Comparison of ENCODE assay signal across 8 cellular contexts in genomic region chr10:130190737-130191115, GRCh38. TPM values are rescaled to one million over a fixed set of nuclear protein-coding genes. Genes with fewer than 3 reads are reported as not detected.
A peak's percentile ranks its signal among the peaks of the same experiment; 100 is the strongest.
DNase-seq lines count a peak whose midpoint lies in the region; ATAC-seq and TF ChIP-seq lines count a peak whose summit lies in the region.

No MANE protein-coding gene starts in this region.

- ATAC-seq in left colon (peak; percentile 25), GM19035 (IDR thresholded peaks at IDR 0.05; ENCODE audit: unreplicated experiment) (no peak)

- no peak for DNase-seq in cardiac fibroblast (ENCODE audit: low read depth in 2 of 2)
- peak in 1 of 2 donors; percentile 30 for DNase-seq in left colon
- no peak for DNase-seq in COR-L47 (lab: John Stamatoyannopoulos, UW)
- no peak for DNase-seq in NCI-H1417 treated with DMSO at 0.1 percent for 48 hours (lab: John Stamatoyannopoulos, UW)
- no peak for DNase-seq in OCI-LY7 (ENCODE audit: low spot score)

- POLR2A ChIA-PET in HEK293 (lab: Yijun Ruan, JAX) (no interaction called here), OCI-LY7 (lab: Charles Lee) (interaction anchor here (0.6 to 0.7 kb wide), 2 partner anchors 13 to 24 kb away, joined by 3 to 4 read pairs; no protein-coding TSS in a partner anchor)

- TF ChIP-seq CTCF in HEK293 (tag by site-specific recombination; IDR thresholded peaks at IDR 0.05) (no peak), cardiac fibroblast (IDR thresholded peaks at IDR 0.05; ENCODE audit: low read depth, low read length) (no peak), OCI-LY7 (conservative IDR thresholded peaks at IDR 0.05; ENCODE audit: low read length) (no peak)

- no peaks in the 10 kb centered on the region for H3K79me2 ChIP-seq in OCI-LY7 (ENCODE audit: insufficient read depth, low read depth, low read length)

- peaks cover 5 to 7% of the 10 kb centered on the region in 2 donors for H3K27me3 ChIP-seq in stomach smooth muscle (ENCODE audit: control insufficient read depth in 1 of 2, insufficient read depth in 2 of 2, low read length in 2 of 2)

- no peaks in the 10 kb centered on the region for H3K9me2 ChIP-seq in OCI-LY7 (ENCODE audit: insufficient read depth, low read length)

- H3K4me2 ChIP-seq in OCI-LY7 (ENCODE audit: low read length), result no peak overlapping the region

- H3K4me1 ChIP-seq in HEK293 (ENCODE audit: control insufficient read depth, insufficient read depth, low read length) (peaks cover 3% of the 10 kb centered on the region; the same call in 1 of the 2 replicates), stomach smooth muscle (ENCODE audit: control insufficient read depth, insufficient read depth, low read length) (peaks cover 12% of the 10 kb centered on the region), OCI-LY7 (ENCODE audit: insufficient read depth, low read length, poor library complexity, severe bottlenecking) (no peaks in the 10 kb centered on the region)

- BruUV-seq in OCI-LY7 (replicated peaks; lab: Mats Ljungman, UMichigan), result no TSS peak

- H3K9ac ChIP-seq in stomach smooth muscle (ENCODE audit: low read length in 2 of 2), result peak overlapping the region in 1 of 2 donors; percentile 42

- H3K36me3 ChIP-seq in HEK293 (ENCODE audit: control insufficient read depth in 2 of 2, insufficient read depth in 1 of 2, low read length in 2 of 2) (peaks cover 0 to 22% of the 10 kb centered on the region in 2 experiments; a peak in 1 of 3 replicates), stomach smooth muscle (ENCODE audit: control insufficient read depth in 2 of 2, insufficient read depth in 2 of 2, low read length in 2 of 2) (peaks cover 2 to 4% of the 10 kb centered on the region in 2 donors), OCI-LY7 (ENCODE audit: insufficient read depth, low read length) (peaks cover 1% of the 10 kb centered on the region; the same call in 1 of the 2 replicates)

- intact Hi-C loops in left colon (cut with DNase I, micrococcal nuclease), result no loop called here
- intact Hi-C loops in OCI-LY7 (cut with micrococcal nuclease; ENCODE audit: unreplicated experiment), result loop anchor here (5.0 kb wide), 1 partner anchor 1687 kb away; no protein-coding TSS in a partner anchor

- H3K27ac ChIP-seq in HEK293 (ENCODE audit: extremely low read depth, low read depth, low read length) (peak overlapping the region; percentile 64; the same call in 1 of the 2 replicates), stomach smooth muscle (ENCODE audit: low read length) (no peak overlapping the region), OCI-LY7 (ENCODE audit: low read depth, low read length, poor library complexity, severe bottlenecking) (no peak overlapping the region)

- H4K20me1 ChIP-seq in OCI-LY7 (ENCODE audit: insufficient read depth, low read length), result no peaks in the 10 kb centered on the region; the same call in 1 of the 2 replicates

- CTCF ChIA-PET in HEK293 (lab: Yijun Ruan, JAX), result interaction anchor here (0.6 to 1.8 kb wide), 9 partner anchors 13 to 1684 kb away, joined by 3 to 10 read pairs (median 3); no protein-coding TSS in a partner anchor
- CTCF ChIA-PET in OCI-LY7 (lab: Charles Lee; ENCODE audit: unreplicated experiment), result no interaction called here

- H3K4me3 ChIP-seq in HEK293 (ENCODE audit: low read depth, low read length) (no peak overlapping the region; the same call in 1 of the 2 replicates), cardiac fibroblast (replicated peaks in 1 of 2; ENCODE audit: low read depth in 2 of 2, low read length in 2 of 2) (peak overlapping the region; percentile 42 to 58), stomach smooth muscle (ENCODE audit: low read length in 2 of 2) (peak overlapping the region; percentile 46 to 79), OCI-LY7 (ENCODE audit: low read depth, low read length, poor library complexity, severe bottlenecking) (no peak overlapping the region)

- H3K9me3 ChIP-seq in HEK293 (ENCODE audit: control insufficient read depth, insufficient read depth, low read depth, low read length) (no peaks in the 10 kb centered on the region), stomach smooth muscle (ENCODE audit: control insufficient read depth in 2 of 2, low read length in 2 of 2) (no peaks in the 10 kb centered on the region), OCI-LY7 (ENCODE audit: low read length) (no peaks in the 10 kb centered on the region)

- H2AFZ ChIP-seq in OCI-LY7 (ENCODE audit: low read length), result no peak overlapping the region

TF ChIP-seq in HEK293, 187 proteins besides CTCF, POLR2A, EP300 and RAD21 (continues in another document):
- TF ChIP-seq ZNF76 (tag by site-specific recombination; IDR thresholded peaks at IDR 0.05; ENCODE audit: borderline replicate concordance, low read depth), result no peak
- TF ChIP-seq ZNF449 (tag by site-specific recombination; IDR thresholded peaks at IDR 0.05), result no peak
- TF ChIP-seq INSM2 (tag by site-specific recombination; IDR thresholded peaks at IDR 0.05), result no peak
- TF ChIP-seq ZNF580 (tag by site-specific recombination; IDR thresholded peaks at IDR 0.05), result no peak
- TF ChIP-seq ZNF324 (tag by site-specific recombination; IDR thresholded peaks at IDR 0.05), result no peak
- TF ChIP-seq ZNF37A (tag by site-specific recombination; IDR thresholded peaks at IDR 0.05), result no peak
- no peak for TF ChIP-seq ZNF10 (tag by site-specific recombination; IDR thresholded peaks at IDR 0.05)
- TF ChIP-seq ZNF837 (tag by site-specific recombination; IDR thresholded peaks at IDR 0.05), result no peak
- no peak for TF ChIP-seq WT1 (tag by site-specific recombination; IDR thresholded peaks at IDR 0.05)
- TF ChIP-seq ZNF830 (tag by site-specific recombination; IDR thresholded peaks at IDR 0.05; ENCODE audit: low read depth), result no peak
- TF ChIP-seq ZSCAN5A (tag by site-specific recombination; IDR thresholded peaks at IDR 0.05), result no peak
- no peak for TF ChIP-seq ZBTB49 (tag by site-specific recombination; IDR thresholded peaks at IDR 0.05; ENCODE audit: low read depth)
- TF ChIP-seq ZBTB8A (tag by site-specific recombination; IDR thresholded peaks at IDR 0.05), result no peak

RNA-seq across cellular contexts. Expression of gene GLRX3, which starts 54.5 kb away (rescaled TPM):
- total RNA-seq in left colon (10 to 100 TPM; 51.1 to 54.6 TPM), OCI-LY7 (2022) (110 and 117 TPM in 2 replicates)
- 60.4 and 83.2 TPM in 2 replicates for total RNA-seq in OCI-LY7 (2014; rRNA removed; shearing (Covaris generic))

Comparison
In these comparisons a context has a peak if more than half of its experiments do, and no peak if none do; other contexts are left out.
1. H3K4me3 ChIP-seq: peak in cardiac fibroblast (2 of 2) and stomach smooth muscle (2 of 2); none in HEK293 (single experiment) and OCI-LY7 (single experiment).